In the genomic region with DNA sequence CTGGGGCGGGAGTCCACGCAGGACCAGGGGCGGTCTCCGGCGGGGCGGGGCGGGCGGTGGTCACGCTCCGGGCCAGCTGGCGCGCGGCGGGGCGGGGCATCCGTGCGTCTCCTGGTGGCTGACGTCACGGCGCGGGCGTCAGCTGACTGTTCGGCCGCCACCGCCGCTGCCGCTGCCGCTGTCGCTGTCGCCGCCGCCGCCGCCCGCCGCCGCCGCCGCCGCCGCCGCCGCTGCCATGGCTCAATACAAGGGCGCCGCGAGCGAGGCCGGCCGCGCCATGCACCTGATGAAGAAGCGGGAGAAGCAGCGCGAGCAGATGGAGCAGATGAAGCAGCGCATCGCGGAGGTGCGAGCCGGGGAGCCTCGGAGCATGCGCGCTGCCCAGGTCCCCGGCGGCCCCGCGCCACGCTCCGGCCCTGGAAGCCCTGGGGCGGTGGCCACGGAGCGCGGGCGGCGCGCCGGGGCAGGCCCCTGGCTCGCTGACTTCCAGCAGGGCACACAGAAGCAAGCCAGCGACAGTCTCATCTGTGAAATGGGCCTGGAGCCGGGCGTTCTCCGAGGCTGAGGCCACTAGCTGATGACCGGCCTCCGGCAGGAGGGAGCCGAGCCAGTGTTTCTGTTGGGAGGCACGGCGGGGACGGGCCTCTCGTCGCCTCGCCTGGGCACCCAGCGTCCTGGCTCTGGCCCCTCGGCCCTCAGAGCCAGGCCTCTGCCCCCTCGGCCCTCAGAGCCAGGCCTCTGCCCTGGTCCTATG, we compare ENCODE assay signal across 8 cellular contexts. TPM values are rescaled to one million over a fixed set of nuclear protein-coding genes. Genes with fewer than 3 reads are reported as not detected.
DNase-seq lines count a peak whose midpoint lies in the region; ATAC-seq and TF ChIP-seq lines count a peak whose summit lies in the region.

A gene with protein sequence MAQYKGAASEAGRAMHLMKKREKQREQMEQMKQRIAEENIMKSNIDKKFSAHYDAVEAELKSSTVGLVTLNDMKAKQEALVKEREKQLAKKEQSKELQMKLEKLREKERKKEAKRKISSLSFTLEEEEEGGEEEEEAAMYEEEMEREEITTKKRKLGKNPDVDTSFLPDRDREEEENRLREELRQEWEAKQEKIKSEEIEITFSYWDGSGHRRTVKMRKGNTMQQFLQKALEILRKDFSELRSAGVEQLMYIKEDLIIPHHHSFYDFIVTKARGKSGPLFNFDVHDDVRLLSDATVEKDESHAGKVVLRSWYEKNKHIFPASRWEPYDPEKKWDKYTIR (plus strand): TSS at position 141 of the 754 bp plus-strand sequence. CDS start 95 bp downstream, at position 236.

- TF ChIP-seq CTCF in epithelial cell of esophagus (IDR thresholded peaks at IDR 0.05; ENCODE audit: insufficient read depth, low read depth, low read length, missing control alignments) (no peak), mucosa of descending colon (IDR thresholded peaks at IDR 0.05) (no peak)

- H3K4me1 ChIP-seq in mucosa of descending colon (ENCODE audit: low read depth): peaks cover 6% of the 10 kb centered on the region

- H3K9me3 ChIP-seq in mucosa of descending colon: no peaks in the 10 kb centered on the region

- intact Hi-C loops in mucosa of descending colon (cut with DNase I, micrococcal nuclease): no loop called here

- no peaks in the 10 kb centered on the region for H3K36me3 ChIP-seq in mucosa of descending colon (ENCODE audit: low read depth)

- DNase-seq in ACHN (peak; percentile 39), NCI-H774 (lab: John Stamatoyannopoulos, UW) (peak; percentile 57), activated T-cell treated with anti-CD3 and anti-CD28 coated beads for 4 hours (peak; percentile 41), epithelial cell of esophagus (ENCODE audit: low read depth) (peak; percentile 40), mucosa of descending colon (peak; percentile 85 to 88 (median 87))
- DNase-seq in stimulated activated CD8-positive, alpha-beta memory T cell treated with anti-CD3 and anti-CD28 coated beads, Interleukin-7, amount 100 ng/mL, for 24 hours (ENCODE audit: low read depth): peak; percentile 39

- in situ Hi-C loops in ACHN (cut with HindIII; ENCODE audit: low pct_ligation_motif_present, low pct_unique_long_range_greater_than_20kb, low sequenced_read_pairs): no loop called here

- H3K4me3 ChIP-seq in epithelial cell of esophagus (ENCODE audit: low read length) (peak within 1 kb of the TSS; percentile 51), mucosa of descending colon (peak within 1 kb of the TSS; percentile 24)

- ATAC-seq in GM18520 (IDR thresholded peaks at IDR 0.05; ENCODE audit: unreplicated experiment): peak; percentile 76
- peak; percentile 77 for ATAC-seq in HG03108 (IDR thresholded peaks at IDR 0.05; ENCODE audit: unreplicated experiment)
- peak; percentile 88 for ATAC-seq in mucosa of descending colon

RNA-seq across cellular contexts. Expression of the gene that starts here (rescaled TPM):
- 10 to 100 TPM; 46.2 to 65.1 (median 50.5) TPM for total RNA-seq in mucosa of descending colon

Comparison
In these comparisons a context has a peak if more than half of its experiments do, and no peak if none do; other contexts are left out.
1. Peak in every context shown above with its lines: DNase-seq, ATAC-seq and H3K4me3 ChIP-seq.